In genomic region chr17:49496183-49496865, GRCh38 we compare ENCODE assay signal across 8 cellular contexts. TPM values are rescaled to one million over a fixed set of nuclear protein-coding genes. Genes with fewer than 3 reads are reported as not detected.
DNase-seq lines count a peak whose midpoint lies in the region; TF ChIP-seq lines count a peak whose summit lies in the region.

No MANE protein-coding gene starts in this region.

- no peaks in the 10 kb centered on the region for H3K9me3 Mint-ChIP-seq in activated T-cell treated with anti-CD3 and anti-CD28 coated beads, Interleukin-2, amount 50 U/mL, for 24 hours

- WGBS in esophagus squamous epithelium, 2 donors: 2 to 8% methylated on average over 4 to 26 of the region's 85 CpGs

- peak overlapping the region; percentile 32 to 70 (median 44) for H3K4me3 ChIP-seq in esophagus squamous epithelium

- H3K4me3 Mint-ChIP-seq in activated T-cell treated with anti-CD3 and anti-CD28 coated beads, Interleukin-2, amount 50 U/mL, for 24 hours: peak overlapping the region; percentile 68

- H3K36me3 Mint-ChIP-seq in activated T-cell treated with anti-CD3 and anti-CD28 coated beads, Interleukin-2, amount 50 U/mL, for 24 hours (ENCODE audit: low read depth): no peaks in the 10 kb centered on the region

- H3K4me1 Mint-ChIP-seq in activated T-cell treated with anti-CD3 and anti-CD28 coated beads, Interleukin-2, amount 50 U/mL, for 24 hours (ENCODE audit: low read depth): peaks cover 28% of the 10 kb centered on the region

- TF ChIP-seq CTCF in esophagus squamous epithelium (IDR thresholded peaks at IDR 0.05): peak; percentile 72 to 93 (median 88)

- H3K27me3 Mint-ChIP-seq in activated T-cell treated with anti-CD3 and anti-CD28 coated beads, Interleukin-2, amount 50 U/mL, for 24 hours: peaks cover 67% of the 10 kb centered on the region

- H3K27ac Mint-ChIP-seq in activated T-cell treated with anti-CD3 and anti-CD28 coated beads, Interleukin-2, amount 50 U/mL, for 24 hours: no peak overlapping the region

- no peak for TF ChIP-seq POLR2A in esophagus squamous epithelium (IDR thresholded peaks at IDR 0.05)

- H3K36me3 ChIP-seq in esophagus squamous epithelium: no peaks in the 10 kb centered on the region

- no peaks in the 10 kb centered on the region for H3K9me3 ChIP-seq in esophagus squamous epithelium

- peaks cover 30 to 47% (median 30%) of the 10 kb centered on the region in 3 donors for H3K4me1 ChIP-seq in esophagus squamous epithelium

- peak overlapping the region in 2 of 4 donors; percentile 14 to 46 for H3K27ac ChIP-seq in esophagus squamous epithelium

- DNase-seq in ACHN (peak; percentile 67), GM19240 (ENCODE audit: insufficient read length, low spot score) (peak; percentile 87), NOMO-1 (lab: John Stamatoyannopoulos, UW; ENCODE audit: unreplicated experiment in 2 of 2) (peak; percentile 22 to 72), esophagus squamous epithelium (lab: John Stamatoyannopoulos, UW) (no peak), myocyte (ENCODE audit: low read depth) (peak; percentile 70), HT-29 (ENCODE audit: low spot score) (no peak)
- peak; percentile 89 for DNase-seq in activated T-cell treated with anti-CD3 and anti-CD28 coated beads, Interleukin-2, amount 50 U/mL, for 24 hours
- peak; percentile 93 for DNase-seq in stimulated activated CD8-positive, alpha-beta memory T cell treated with anti-CD3 and anti-CD28 coated beads, Interleukin-4, amount 100 ng/mL, for 48 hours

- intact Hi-C loops in esophagus squamous epithelium (cut with DNase I): loop anchor here (5.0 kb wide), 1 partner anchor 51 kb away; no protein-coding TSS in a partner anchor

- in situ Hi-C loops in ACHN (cut with HindIII; ENCODE audit: low pct_ligation_motif_present, low pct_unique_long_range_greater_than_20kb, low sequenced_read_pairs): no loop called here

- H3K27me3 ChIP-seq in esophagus squamous epithelium: peaks cover 4 to 79% (median 20%) of the 10 kb centered on the region in 4 donors

RNA-seq across cellular contexts. Expression of gene NGFR, which starts 1.2 kb away (rescaled TPM):
- 1 to 10 TPM; 1.6 to 9.6 (median 4.9) TPM for total RNA-seq in esophagus squamous epithelium
- 44.7 and 113 TPM in 2 replicates for total RNA-seq in myocyte
- 53.7 TPM for polyA plus RNA-seq in myocyte (2012)
- 0.05 TPM in 1 of 2 replicates, not detected in the other for total RNA-seq in HT-29 (2014; rRNA removed; shearing (Covaris generic))

Comparison
In these comparisons a context has a peak if more than half of its experiments do, and no peak if none do; other contexts are left out.
1. DNase-seq: peak in ACHN (single experiment), GM19240 (single experiment), NOMO-1 (2 of 2), activated T-cell treated with anti-CD3 and anti-CD28 coated beads, Interleukin-2, amount 50 U/mL, for 24 hours (single experiment), myocyte (single experiment) and stimulated activated CD8-positive, alpha-beta memory T cell treated with anti-CD3 and anti-CD28 coated beads, Interleukin-4, amount 100 ng/mL, for 48 hours (single experiment); none in esophagus squamous epithelium (single experiment) and HT-29 (single experiment).